ENCODE assay signal across 8 cellular contexts in the genomic region with DNA sequence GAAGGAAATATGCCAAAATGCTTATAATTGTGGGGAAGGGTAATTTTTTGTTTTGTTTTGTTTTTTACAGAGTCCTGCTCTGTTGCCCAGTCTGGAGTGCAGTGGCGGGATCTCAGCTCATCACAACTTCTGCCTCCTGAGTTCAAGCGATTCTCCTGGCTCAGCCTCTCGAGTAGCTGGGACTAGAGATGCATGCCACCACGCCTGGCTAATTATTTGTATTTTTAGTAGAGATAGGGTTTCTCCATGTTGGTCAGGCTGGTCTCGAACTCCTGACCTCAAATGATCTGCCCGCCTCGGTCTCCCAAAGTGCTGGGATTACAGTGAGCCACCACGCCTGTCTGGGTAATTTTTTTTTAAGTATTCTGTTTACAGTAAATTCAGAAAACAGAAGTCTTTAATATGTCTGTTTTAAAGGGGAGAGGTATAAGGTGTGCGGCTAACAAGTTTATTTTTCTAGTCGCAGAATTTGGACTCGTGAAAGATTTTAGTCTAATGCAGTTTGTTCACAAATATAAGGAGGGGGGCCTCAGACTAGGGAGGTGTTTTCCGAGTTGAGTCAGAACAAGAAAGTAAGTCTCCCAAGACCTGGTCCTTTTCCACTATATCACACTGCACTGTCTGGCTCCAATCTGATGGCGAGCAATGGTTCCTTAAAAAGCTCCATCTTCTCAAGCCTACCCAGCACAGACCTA. TPM values are rescaled to one million over a fixed set of nuclear protein-coding genes. Genes with fewer than 3 reads are reported as not detected.
DNase-seq lines count a peak whose midpoint lies in the region; ATAC-seq and TF ChIP-seq lines count a peak whose summit lies in the region.

No MANE protein-coding gene starts in this region.

- no peaks in the 10 kb centered on the region for H4K20me1 ChIP-seq in Karpas-422 (ENCODE audit: insufficient read depth, low read depth, low read length)

- no peaks in the 10 kb centered on the region for H3K79me2 ChIP-seq in Karpas-422 (ENCODE audit: low read length)

- peak overlapping the region; percentile 73 for H3K4me2 ChIP-seq in Karpas-422 (ENCODE audit: low read depth, low read length, poor library complexity, severe bottlenecking)

- peak overlapping the region; percentile 67; the same call in 1 of the 2 replicates for H3K4me3 ChIP-seq in Karpas-422 (ENCODE audit: low read length)
- H3K4me3 ChIP-seq in rectal smooth muscle tissue (ENCODE audit: low read length), result peak overlapping the region; percentile 79
- H3K4me3 ChIP-seq in gastroesophageal sphincter, result peak overlapping the region in 1 of 2 donors; percentile 88

- H3K36me3 ChIP-seq in Karpas-422 (ENCODE audit: insufficient read depth, low read length) (no peaks in the 10 kb centered on the region), rectal smooth muscle tissue (ENCODE audit: control insufficient read depth, insufficient read depth, low read length) (no peaks in the 10 kb centered on the region), gastroesophageal sphincter (no peaks in the 10 kb centered on the region)

- H3K9ac ChIP-seq in Karpas-422 (ENCODE audit: low read length) (no peak overlapping the region), rectal smooth muscle tissue (ENCODE audit: low read length) (no peak overlapping the region)

- H3K9me3 ChIP-seq in Karpas-422 (ENCODE audit: low read length) (no peaks in the 10 kb centered on the region), gastroesophageal sphincter (no peaks in the 10 kb centered on the region)

- H3K9me2 ChIP-seq in Karpas-422 (replicated peaks; ENCODE audit: insufficient read depth, low read length), result no peaks in the 10 kb centered on the region

- WGBS in gastroesophageal sphincter (ENCODE audit: low coverage in 1 of 2), 2 donors, result 94% methylated on average over 7 to 11 of the region's 13 CpGs

- H2AFZ ChIP-seq in Karpas-422 (ENCODE audit: low read length), result no peak overlapping the region

- TF ChIP-seq CTCF in GM13977 (IDR thresholded peaks at IDR 0.05; ENCODE audit: extremely low read depth, insufficient read depth, missing control alignments), result no peak
- no peak for TF ChIP-seq CTCF in gastroesophageal sphincter (IDR thresholded peaks at IDR 0.05)

- no peak for TF ChIP-seq EP300 in gastroesophageal sphincter (IDR thresholded peaks at IDR 0.05)

- TF ChIP-seq POLR2A in gastroesophageal sphincter (IDR thresholded peaks at IDR 0.05), result no peak

- H3K27me3 ChIP-seq in Karpas-422 (ENCODE audit: low read length) (no peaks in the 10 kb centered on the region), rectal smooth muscle tissue (ENCODE audit: control insufficient read depth, insufficient read depth, low read length) (no peaks in the 10 kb centered on the region), gastroesophageal sphincter (no peaks in the 10 kb centered on the region)

- ATAC-seq in gastroesophageal sphincter (no peak), HG02981 (IDR thresholded peaks at IDR 0.05; ENCODE audit: unreplicated experiment) (no peak)

- in situ Hi-C loops in GM13977 (cut with MboI; ENCODE audit: low pct_unique_long_range_greater_than_20kb, low sequenced_read_pairs, unreplicated experiment), result no loop called here

- DNase-seq in GM13977 (ENCODE audit: low spot score) (peak; percentile 60), Karpas-422 (no peak), dermis blood vessel endothelial cell (peak; percentile 21), NCI-H2171 (lab: John Stamatoyannopoulos, UW) (no peak)
- DNase-seq in activated CD8-positive, alpha-beta memory T cell treated with anti-CD3 and anti-CD28 coated beads for 24 hours, result no peak

- H3K27ac ChIP-seq in Karpas-422 (ENCODE audit: low read length) (no peak overlapping the region), rectal smooth muscle tissue (ENCODE audit: low read depth, low read length) (no peak overlapping the region), gastroesophageal sphincter (peak overlapping the region in 1 of 4 donors; percentile 85)

- H3K4me1 ChIP-seq in Karpas-422 (ENCODE audit: low read length) (peaks cover 15% of the 10 kb centered on the region), rectal smooth muscle tissue (ENCODE audit: control insufficient read depth, insufficient read depth, low read length) (peaks cover 2% of the 10 kb centered on the region), gastroesophageal sphincter (peaks cover 0 to 39% (median 9%) of the 10 kb centered on the region in 3 donors)

RNA-seq across cellular contexts. Expression of gene ACSL1, which starts 1.5 kb away (rescaled TPM):
- total RNA-seq in Karpas-422 (2014; rRNA removed; shearing (Covaris generic); ENCODE audit: low replicate concordance), result 1.4 and 3.1 TPM in 2 replicates
- total RNA-seq in dermis blood vessel endothelial cell (8.7 and 10.4 TPM in 2 replicates), gastroesophageal sphincter (10 to 100 TPM; 48.5 to 98.8 (median 55.3) TPM)

Comparison
In these comparisons a context has a peak if more than half of its experiments do, and no peak if none do; other contexts are left out.
1. DNase-seq: peak in GM13977 (single experiment) and dermis blood vessel endothelial cell (single experiment); none in Karpas-422 (single experiment), NCI-H2171 (single experiment) and activated CD8-positive, alpha-beta memory T cell treated with anti-CD3 and anti-CD28 coated beads for 24 hours (single experiment).